Comparison of ENCODE assay signal across 1 cellular context in the genomic region with DNA sequence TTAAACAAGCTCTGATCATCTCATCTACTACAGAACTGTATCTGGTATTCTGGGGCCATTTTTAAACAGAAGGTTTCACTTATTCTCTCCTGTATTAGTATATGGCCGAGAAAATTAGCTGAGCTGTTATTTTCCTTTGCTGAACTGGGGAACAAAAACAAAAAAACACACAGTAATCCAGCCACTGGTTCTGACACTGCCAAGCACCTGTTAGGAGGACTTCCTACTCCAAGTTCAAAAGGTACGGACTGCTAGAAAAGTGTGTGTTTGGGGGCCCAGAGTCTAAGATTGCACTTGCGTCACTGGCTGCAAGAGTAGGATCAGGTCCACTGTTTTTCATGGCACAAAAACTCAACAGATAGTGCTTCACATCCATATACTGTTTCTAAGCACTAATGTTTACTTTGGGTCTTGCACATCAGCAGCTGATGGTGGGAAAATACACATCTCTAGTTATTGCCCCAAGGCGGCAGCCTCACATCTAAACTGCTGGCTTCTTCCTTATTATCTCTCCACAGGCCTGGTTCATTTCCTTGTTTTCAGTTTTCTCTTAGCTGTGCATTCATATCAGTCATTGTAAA.
TF ChIP-seq lines count a peak whose summit lies in the region.

No MANE protein-coding gene starts in this region.

TF ChIP-seq in HepG2, 621 proteins besides CTCF, POLR2A, EP300 and RAD21 (continued from another document and continues in another):
- TF ChIP-seq, protein P1, sequence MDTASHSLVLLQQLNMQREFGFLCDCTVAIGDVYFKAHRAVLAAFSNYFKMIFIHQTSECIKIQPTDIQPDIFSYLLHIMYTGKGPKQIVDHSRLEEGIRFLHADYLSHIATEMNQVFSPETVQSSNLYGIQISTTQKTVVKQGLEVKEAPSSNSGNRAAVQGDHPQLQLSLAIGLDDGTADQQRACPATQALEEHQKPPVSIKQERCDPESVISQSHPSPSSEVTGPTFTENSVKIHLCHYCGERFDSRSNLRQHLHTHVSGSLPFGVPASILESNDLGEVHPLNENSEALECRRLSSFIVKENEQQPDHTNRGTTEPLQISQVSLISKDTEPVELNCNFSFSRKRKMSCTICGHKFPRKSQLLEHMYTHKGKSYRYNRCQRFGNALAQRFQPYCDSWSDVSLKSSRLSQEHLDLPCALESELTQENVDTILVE (CRISPR knock-in tag; IDR thresholded peaks at IDR 0.05) = peak; percentile 58; the same call in 1 of the 2 replicates
- TF ChIP-seq MEF2D (CRISPR knock-in tag; IDR thresholded peaks at IDR 0.05) = 0 out of 2 replicates have a peak, but pooled peaks have one; percentile 21
- TF ChIP-seq ZNF547 (CRISPR knock-in tag; IDR thresholded peaks at IDR 0.05) = no peak
- TF ChIP-seq RARA (CRISPR knock-in tag; IDR thresholded peaks at IDR 0.05) = peak; percentile 70
- TF ChIP-seq ZFP36 (IDR thresholded peaks at IDR 0.05; ENCODE audit: borderline replicate concordance, low read depth, low read length, partially characterized antibody) = no peak
- no peak for TF ChIP-seq SP2 (CRISPR knock-in tag; IDR thresholded peaks at IDR 0.05)
- TF ChIP-seq MIXL1 (CRISPR knock-in tag; IDR thresholded peaks at IDR 0.05) = peak; percentile 66; the same call in 1 of the 2 replicates
- 0 out of 2 replicates have a peak, but pooled peaks have one; percentile 55 for TF ChIP-seq ZNF619 (CRISPR knock-in tag; IDR thresholded peaks at IDR 0.05)
- TF ChIP-seq ZMYM4 (CRISPR knock-in tag; IDR thresholded peaks at IDR 0.05) = peak; percentile 91
- no peak for TF ChIP-seq SRSF9 (IDR thresholded peaks at IDR 0.05; ENCODE audit: borderline replicate concordance, insufficient read depth, low read depth, low read length, poor library complexity, severe bottlenecking)
- TF ChIP-seq CREB1 (IDR thresholded peaks at IDR 0.05) = no peak
- peak; percentile 88 for TF ChIP-seq CREB1 (CRISPR knock-in tag; IDR thresholded peaks at IDR 0.05)
- no peak for TF ChIP-seq TAF15 (IDR thresholded peaks at IDR 0.05; ENCODE audit: low read depth, low read length, poor library complexity, severe bottlenecking)
- peak; percentile 82; the same call in 1 of the 2 replicates for TF ChIP-seq ZNF12 (CRISPR knock-in tag; IDR thresholded peaks at IDR 0.05)
- TF ChIP-seq ZNF780A (CRISPR knock-in tag; IDR thresholded peaks at IDR 0.05) = no peak
- no peak for TF ChIP-seq ZNF883 (CRISPR knock-in tag; IDR thresholded peaks at IDR 0.05; ENCODE audit: not compliant biosample characterization)
- TF ChIP-seq CSRNP2 (CRISPR knock-in tag; conservative IDR thresholded peaks at IDR 0.05; ENCODE audit: low read depth) = no peak
- TF ChIP-seq, protein P2, sequence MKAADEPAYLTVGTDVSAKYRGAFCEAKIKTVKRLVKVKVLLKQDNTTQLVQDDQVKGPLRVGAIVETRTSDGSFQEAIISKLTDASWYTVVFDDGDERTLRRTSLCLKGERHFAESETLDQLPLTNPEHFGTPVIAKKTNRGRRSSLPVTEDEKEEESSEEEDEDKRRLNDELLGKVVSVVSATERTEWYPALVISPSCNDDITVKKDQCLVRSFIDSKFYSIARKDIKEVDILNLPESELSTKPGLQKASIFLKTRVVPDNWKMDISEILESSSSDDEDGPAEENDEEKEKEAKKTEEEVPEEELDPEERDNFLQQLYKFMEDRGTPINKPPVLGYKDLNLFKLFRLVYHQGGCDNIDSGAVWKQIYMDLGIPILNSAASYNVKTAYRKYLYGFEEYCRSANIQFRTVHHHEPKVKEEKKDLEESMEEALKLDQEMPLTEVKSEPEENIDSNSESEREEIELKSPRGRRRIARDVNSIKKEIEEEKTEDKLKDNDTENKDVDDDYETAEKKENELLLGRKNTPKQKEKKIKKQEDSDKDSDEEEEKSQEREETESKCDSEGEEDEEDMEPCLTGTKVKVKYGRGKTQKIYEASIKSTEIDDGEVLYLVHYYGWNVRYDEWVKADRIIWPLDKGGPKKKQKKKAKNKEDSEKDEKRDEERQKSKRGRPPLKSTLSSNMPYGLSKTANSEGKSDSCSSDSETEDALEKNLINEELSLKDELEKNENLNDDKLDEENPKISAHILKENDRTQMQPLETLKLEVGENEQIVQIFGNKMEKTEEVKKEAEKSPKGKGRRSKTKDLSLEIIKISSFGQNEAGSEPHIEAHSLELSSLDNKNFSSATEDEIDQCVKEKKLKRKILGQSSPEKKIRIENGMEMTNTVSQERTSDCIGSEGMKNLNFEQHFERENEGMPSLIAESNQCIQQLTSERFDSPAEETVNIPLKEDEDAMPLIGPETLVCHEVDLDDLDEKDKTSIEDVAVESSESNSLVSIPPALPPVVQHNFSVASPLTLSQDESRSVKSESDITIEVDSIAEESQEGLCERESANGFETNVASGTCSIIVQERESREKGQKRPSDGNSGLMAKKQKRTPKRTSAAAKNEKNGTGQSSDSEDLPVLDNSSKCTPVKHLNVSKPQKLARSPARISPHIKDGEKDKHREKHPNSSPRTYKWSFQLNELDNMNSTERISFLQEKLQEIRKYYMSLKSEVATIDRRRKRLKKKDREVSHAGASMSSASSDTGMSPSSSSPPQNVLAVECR (CRISPR knock-in tag; IDR thresholded peaks at IDR 0.05; ENCODE audit: borderline replicate concordance) = peak; percentile 47; the same call in 1 of the 2 replicates
- TF ChIP-seq RERE (CRISPR knock-in tag; IDR thresholded peaks at IDR 0.05; ENCODE audit: low read depth) = 0 out of 2 replicates have a peak, but pooled peaks have one; percentile 34
- TF ChIP-seq TEAD2 (CRISPR knock-in tag; IDR thresholded peaks at IDR 0.05) = no peak
- TF ChIP-seq HMG20A (CRISPR knock-in tag; IDR thresholded peaks at IDR 0.05; ENCODE audit: borderline replicate concordance) = peak; percentile 90
- TF ChIP-seq HIVEP1 (CRISPR knock-in tag; IDR thresholded peaks at IDR 0.05) = no peak
- TF ChIP-seq ELF1 (CRISPR knock-in tag; IDR thresholded peaks at IDR 0.05) = 0 out of 2 replicates have a peak, but pooled peaks have one; percentile 24
- no peak for TF ChIP-seq ZNF350 (CRISPR knock-in tag; IDR thresholded peaks at IDR 0.05; ENCODE audit: borderline replicate concordance, low read depth)
- no peak for TF ChIP-seq HCFC1 (IDR thresholded peaks at IDR 0.05; ENCODE audit: low read depth, low read length)
- TF ChIP-seq DNMT1 (CRISPR knock-in tag; IDR thresholded peaks at IDR 0.05) = no peak
- no peak for TF ChIP-seq ZNF225 (CRISPR knock-in tag; IDR thresholded peaks at IDR 0.05)
- TF ChIP-seq MBNL3 (CRISPR knock-in tag; conservative IDR thresholded peaks at IDR 0.05) = no peak
- peak; percentile 54; the same call in 1 of the 2 replicates for TF ChIP-seq ZNF644 (CRISPR knock-in tag; IDR thresholded peaks at IDR 0.05; ENCODE audit: low read depth)
- 0 out of 2 replicates have a peak, but pooled peaks have one; percentile 25 for TF ChIP-seq SMAD3 (CRISPR knock-in tag; IDR thresholded peaks at IDR 0.05)
- TF ChIP-seq CREM (IDR thresholded peaks at IDR 0.05) = peak; percentile 65
- TF ChIP-seq CREM (CRISPR knock-in tag; IDR thresholded peaks at IDR 0.05) = no peak
- TF ChIP-seq MTA3 (CRISPR knock-in tag; IDR thresholded peaks at IDR 0.05) = no peak
- TF ChIP-seq ZC3H13 (CRISPR knock-in tag; IDR thresholded peaks at IDR 0.05) = no peak
- no peak for TF ChIP-seq THAP9 (CRISPR knock-in tag; IDR thresholded peaks at IDR 0.05; ENCODE audit: borderline replicate concordance)
- TF ChIP-seq ZNF724P (CRISPR knock-in tag; IDR thresholded peaks at IDR 0.05; ENCODE audit: borderline replicate concordance) = 0 out of 2 replicates have a peak, but pooled peaks have one; percentile 38
- TF ChIP-seq ZKSCAN5 (CRISPR knock-in tag; IDR thresholded peaks at IDR 0.05) = no peak
- no peak for TF ChIP-seq ARNTL (CRISPR knock-in tag; IDR thresholded peaks at IDR 0.05)
- TF ChIP-seq, protein P3, sequence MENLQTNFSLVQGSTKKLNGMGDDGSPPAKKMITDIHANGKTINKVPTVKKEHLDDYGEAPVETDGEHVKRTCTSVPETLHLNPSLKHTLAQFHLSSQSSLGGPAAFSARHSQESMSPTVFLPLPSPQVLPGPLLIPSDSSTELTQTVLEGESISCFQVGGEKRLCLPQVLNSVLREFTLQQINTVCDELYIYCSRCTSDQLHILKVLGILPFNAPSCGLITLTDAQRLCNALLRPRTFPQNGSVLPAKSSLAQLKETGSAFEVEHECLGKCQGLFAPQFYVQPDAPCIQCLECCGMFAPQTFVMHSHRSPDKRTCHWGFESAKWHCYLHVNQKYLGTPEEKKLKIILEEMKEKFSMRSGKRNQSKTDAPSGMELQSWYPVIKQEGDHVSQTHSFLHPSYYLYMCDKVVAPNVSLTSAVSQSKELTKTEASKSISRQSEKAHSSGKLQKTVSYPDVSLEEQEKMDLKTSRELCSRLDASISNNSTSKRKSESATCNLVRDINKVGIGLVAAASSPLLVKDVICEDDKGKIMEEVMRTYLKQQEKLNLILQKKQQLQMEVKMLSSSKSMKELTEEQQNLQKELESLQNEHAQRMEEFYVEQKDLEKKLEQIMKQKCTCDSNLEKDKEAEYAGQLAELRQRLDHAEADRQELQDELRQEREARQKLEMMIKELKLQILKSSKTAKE (CRISPR knock-in tag; IDR thresholded peaks at IDR 0.05; ENCODE audit: borderline replicate concordance) = peak; percentile 22; the same call in 1 of the 2 replicates
